1 cellular context compared by ENCODE assay signal in the genomic region with DNA sequence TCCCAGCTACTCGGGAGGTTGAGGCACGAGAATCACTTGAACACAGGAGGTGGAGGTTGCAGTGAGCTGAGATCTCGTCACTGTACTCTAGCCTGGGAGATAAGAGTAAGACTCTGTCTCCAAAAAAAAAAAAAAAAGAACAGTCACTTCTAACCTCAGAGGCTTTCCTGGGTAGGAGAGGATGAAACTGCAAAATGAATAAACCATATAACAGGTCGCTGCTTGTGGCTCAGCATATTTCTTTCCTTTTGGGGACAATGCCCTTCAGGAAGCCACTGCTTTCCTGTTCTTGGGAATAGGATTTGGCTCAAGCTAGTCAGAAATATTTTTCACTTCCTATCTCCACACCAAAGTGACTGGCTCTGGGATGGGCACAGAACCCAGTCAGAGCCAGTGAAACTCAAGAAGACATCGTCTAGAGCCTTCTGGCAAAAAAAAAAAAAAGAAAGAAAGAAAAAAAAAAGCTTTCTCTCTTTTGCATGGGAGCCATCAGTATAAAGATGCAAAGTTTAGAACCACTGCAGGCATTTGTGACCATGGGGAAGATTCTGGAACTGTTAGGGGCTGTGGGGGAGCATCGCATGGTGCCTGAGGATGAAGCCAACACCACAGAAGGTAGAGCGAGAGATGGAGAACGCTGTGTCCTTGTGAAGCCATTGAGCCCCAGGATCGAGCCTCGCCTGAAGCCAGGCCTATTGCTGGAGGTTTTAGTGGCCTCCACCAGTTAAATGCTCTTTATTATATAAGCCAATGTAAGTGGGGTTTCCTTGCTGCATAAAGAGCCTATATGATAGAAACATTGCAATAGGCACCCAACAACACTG.
TF ChIP-seq lines count a peak whose summit lies in the region.

No MANE protein-coding gene starts in this region.

TF ChIP-seq in K562, 482 proteins besides CTCF, POLR2A, EP300 and RAD21 (continued from another document and continues in another):
- TF ChIP-seq ZNF316 (IDR thresholded peaks at IDR 0.05) (peak; percentile 87), ZNF764 (CRISPR knock-in tag; IDR thresholded peaks at IDR 0.05; ENCODE audit: low read depth) (no peak), TRIM24 (IDR thresholded peaks at IDR 0.05) (no peak), PCBP2 (IDR thresholded peaks at IDR 0.05; ENCODE audit: low read depth, low read length, poor library complexity, severe bottlenecking) (no peak), CBFA2T3 (IDR thresholded peaks at IDR 0.05) (peak; percentile 41; the same call in 1 of the 2 replicates), TCF7L2 (IDR thresholded peaks at IDR 0.05; ENCODE audit: low read depth, low read length) (no peak), ZFPM2 (CRISPR knock-in tag; IDR thresholded peaks at IDR 0.05) (no peak), ARID1B (IDR thresholded peaks at IDR 0.05) (0 out of 2 replicates have a peak, but pooled peaks have one; percentile 31), LCOR (CRISPR knock-in tag; IDR thresholded peaks at IDR 0.05) (no peak), ETV6 (IDR thresholded peaks at IDR 0.05; ENCODE audit: borderline replicate concordance in 1 of 2, low read depth in 2 of 2, low read length in 1 of 2) (no peak), ETV6 (CRISPR knock-in tag; IDR thresholded peaks at IDR 0.05; ENCODE audit: borderline replicate concordance) (no peak), TEAD2 (tag; IDR thresholded peaks at IDR 0.05) (no peak), STAT5A (IDR thresholded peaks at IDR 0.05; ENCODE audit: borderline replicate concordance, low read length) (no peak), ZNF830 (CRISPR knock-in tag; IDR thresholded peaks at IDR 0.05) (no peak), BCOR (IDR thresholded peaks at IDR 0.05) (0 out of 2 replicates have a peak, but pooled peaks have one; percentile 11), MTA1 (IDR thresholded peaks at IDR 0.05; ENCODE audit: borderline replicate concordance) (0 out of 2 replicates have a peak, but pooled peaks have one; percentile 16), ZNF140 (CRISPR knock-in tag; IDR thresholded peaks at IDR 0.05) (no peak), DMBX1 (CRISPR knock-in tag; IDR thresholded peaks at IDR 0.05; ENCODE audit: borderline replicate concordance) (no peak), KLF10 (CRISPR knock-in tag; IDR thresholded peaks at IDR 0.05) (no peak), RBM25 (IDR thresholded peaks at IDR 0.05; ENCODE audit: low read depth, low read length, severe bottlenecking) (no peak), GABPA (tag; conservative IDR thresholded peaks at IDR 0.05; ENCODE audit: low read depth) (no peak), FOXA1 (IDR thresholded peaks at IDR 0.05; ENCODE audit: borderline replicate concordance) (no peak), BRCA1 (IDR thresholded peaks at IDR 0.05) (no peak), BRCA1 (CRISPR knock-in tag; IDR thresholded peaks at IDR 0.05) (no peak), XRCC3 (IDR thresholded peaks at IDR 0.05) (no peak), ZNF224 (CRISPR knock-in tag; IDR thresholded peaks at IDR 0.05) (no peak), ATF1 (CRISPR knock-in tag; IDR thresholded peaks at IDR 0.05) (no peak), ATF1 (tag; IDR thresholded peaks at IDR 0.05) (0 out of 2 replicates have a peak, but pooled peaks have one; percentile 23), MBD2 (IDR thresholded peaks at IDR 0.05; ENCODE audit: borderline replicate concordance, low read depth) (no peak), SNRNP70 (optimal IDR thresholded peaks at IDR 0.05; ENCODE audit: low read depth, low read length) (no peak), MEIS2 (IDR thresholded peaks at IDR 0.05; ENCODE audit: partially characterized antibody) (no peak), ZNF12 (CRISPR knock-in tag; IDR thresholded peaks at IDR 0.05) (no peak), NCOA4 (IDR thresholded peaks at IDR 0.05; ENCODE audit: partially characterized antibody) (no peak), HCFC1 (IDR thresholded peaks at IDR 0.05; ENCODE audit: low read depth, low read length) (no peak), MYBL2 (IDR thresholded peaks at IDR 0.05; ENCODE audit: low read depth) (no peak), MYBL2 (CRISPR knock-in tag; IDR thresholded peaks at IDR 0.05; ENCODE audit: borderline replicate concordance) (no peak), SRSF3 (IDR thresholded peaks at IDR 0.05; ENCODE audit: insufficient read depth, low read length) (no peak), PHF20 (IDR thresholded peaks at IDR 0.05; ENCODE audit: partially characterized antibody) (no peak), SETDB1 (IDR thresholded peaks at IDR 0.05; ENCODE audit: low read length) (no peak), RBM39 (optimal IDR thresholded peaks at IDR 0.05; ENCODE audit: low read depth, low read length) (no peak), EP400 (IDR thresholded peaks at IDR 0.05) (no peak), HMGN3 (IDR thresholded peaks at IDR 0.05; ENCODE audit: borderline replicate concordance, extremely low read depth, insufficient read length, low read depth, low read length) (no peak), TAL1 (IDR thresholded peaks at IDR 0.05) (no peak), ZFP30 (CRISPR knock-in tag; IDR thresholded peaks at IDR 0.05; ENCODE audit: borderline replicate concordance) (no peak), SMARCA4 (IDR thresholded peaks at IDR 0.05) (peak; percentile 51; the same call in 1 of the 2 replicates), PHF8 (IDR thresholded peaks at IDR 0.05; ENCODE audit: borderline replicate concordance, low read length) (no peak), ZNF274 (IDR thresholded peaks at IDR 0.05; ENCODE audit: borderline replicate concordance, low read depth, low read length) (no peak), PURB (CRISPR knock-in tag; IDR thresholded peaks at IDR 0.05; ENCODE audit: low read depth) (no peak), SREBF1 (IDR thresholded peaks at IDR 0.05; ENCODE audit: borderline replicate concordance, low read depth, low read length) (no peak), DPF2 (IDR thresholded peaks at IDR 0.05) (peak; percentile 55; the same call in 1 of the 2 replicates), MCM3 (IDR thresholded peaks at IDR 0.05) (no peak)
- TF ChIP-seq, protein P1, sequence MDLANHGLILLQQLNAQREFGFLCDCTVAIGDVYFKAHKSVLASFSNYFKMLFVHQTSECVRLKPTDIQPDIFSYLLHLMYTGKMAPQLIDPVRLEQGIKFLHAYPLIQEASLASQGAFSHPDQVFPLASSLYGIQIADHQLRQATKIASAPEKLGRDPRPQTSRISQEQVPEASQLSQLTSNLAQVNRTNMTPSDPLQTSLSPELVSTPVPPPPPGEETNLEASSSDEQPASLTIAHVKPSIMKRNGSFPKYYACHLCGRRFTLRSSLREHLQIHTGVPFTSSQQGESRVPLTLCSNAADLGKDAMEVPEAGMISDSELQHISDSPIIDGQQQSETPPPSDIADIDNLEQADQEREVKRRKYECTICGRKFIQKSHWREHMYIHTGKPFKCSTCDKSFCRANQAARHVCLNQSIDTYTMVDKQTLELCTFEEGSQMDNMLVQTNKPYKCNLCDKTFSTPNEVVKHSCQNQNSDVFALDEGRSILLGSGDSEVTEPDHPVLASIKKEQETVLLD (IDR thresholded peaks at IDR 0.05), result no peak
- TF ChIP-seq, protein P2, sequence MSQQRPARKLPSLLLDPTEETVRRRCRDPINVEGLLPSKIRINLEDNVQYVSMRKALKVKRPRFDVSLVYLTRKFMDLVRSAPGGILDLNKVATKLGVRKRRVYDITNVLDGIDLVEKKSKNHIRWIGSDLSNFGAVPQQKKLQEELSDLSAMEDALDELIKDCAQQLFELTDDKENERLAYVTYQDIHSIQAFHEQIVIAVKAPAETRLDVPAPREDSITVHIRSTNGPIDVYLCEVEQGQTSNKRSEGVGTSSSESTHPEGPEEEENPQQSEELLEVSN (IDR thresholded peaks at IDR 0.05; ENCODE audit: borderline replicate concordance in 1 of 2, extremely low read depth in 1 of 2, insufficient read depth in 1 of 2, insufficient read length in 1 of 2, low read depth in 1 of 2, low read length in 1 of 2, poor library complexity in 1 of 2, severe bottlenecking in 1 of 2), result no peak
- TF ChIP-seq, protein P3, sequence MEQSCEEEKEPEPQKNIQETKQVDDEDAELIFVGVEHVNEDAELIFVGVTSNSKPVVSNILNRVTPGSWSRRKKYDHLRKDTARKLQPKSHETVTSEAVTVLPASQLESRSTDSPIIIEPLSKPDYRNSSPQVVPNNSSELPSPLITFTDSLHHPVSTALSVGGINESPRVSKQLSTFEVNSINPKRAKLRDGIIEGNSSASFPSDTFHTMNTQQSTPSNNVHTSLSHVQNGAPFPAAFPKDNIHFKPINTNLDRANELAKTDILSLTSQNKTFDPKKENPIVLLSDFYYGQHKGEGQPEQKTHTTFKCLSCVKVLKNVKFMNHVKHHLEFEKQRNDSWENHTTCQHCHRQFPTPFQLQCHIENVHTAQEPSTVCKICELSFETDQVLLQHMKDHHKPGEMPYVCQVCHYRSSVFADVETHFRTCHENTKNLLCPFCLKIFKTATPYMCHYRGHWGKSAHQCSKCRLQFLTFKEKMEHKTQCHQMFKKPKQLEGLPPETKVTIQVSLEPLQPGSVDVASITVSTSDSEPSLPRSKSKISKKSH (CRISPR knock-in tag; IDR thresholded peaks at IDR 0.05), result no peak
- TF ChIP-seq, protein P4, sequence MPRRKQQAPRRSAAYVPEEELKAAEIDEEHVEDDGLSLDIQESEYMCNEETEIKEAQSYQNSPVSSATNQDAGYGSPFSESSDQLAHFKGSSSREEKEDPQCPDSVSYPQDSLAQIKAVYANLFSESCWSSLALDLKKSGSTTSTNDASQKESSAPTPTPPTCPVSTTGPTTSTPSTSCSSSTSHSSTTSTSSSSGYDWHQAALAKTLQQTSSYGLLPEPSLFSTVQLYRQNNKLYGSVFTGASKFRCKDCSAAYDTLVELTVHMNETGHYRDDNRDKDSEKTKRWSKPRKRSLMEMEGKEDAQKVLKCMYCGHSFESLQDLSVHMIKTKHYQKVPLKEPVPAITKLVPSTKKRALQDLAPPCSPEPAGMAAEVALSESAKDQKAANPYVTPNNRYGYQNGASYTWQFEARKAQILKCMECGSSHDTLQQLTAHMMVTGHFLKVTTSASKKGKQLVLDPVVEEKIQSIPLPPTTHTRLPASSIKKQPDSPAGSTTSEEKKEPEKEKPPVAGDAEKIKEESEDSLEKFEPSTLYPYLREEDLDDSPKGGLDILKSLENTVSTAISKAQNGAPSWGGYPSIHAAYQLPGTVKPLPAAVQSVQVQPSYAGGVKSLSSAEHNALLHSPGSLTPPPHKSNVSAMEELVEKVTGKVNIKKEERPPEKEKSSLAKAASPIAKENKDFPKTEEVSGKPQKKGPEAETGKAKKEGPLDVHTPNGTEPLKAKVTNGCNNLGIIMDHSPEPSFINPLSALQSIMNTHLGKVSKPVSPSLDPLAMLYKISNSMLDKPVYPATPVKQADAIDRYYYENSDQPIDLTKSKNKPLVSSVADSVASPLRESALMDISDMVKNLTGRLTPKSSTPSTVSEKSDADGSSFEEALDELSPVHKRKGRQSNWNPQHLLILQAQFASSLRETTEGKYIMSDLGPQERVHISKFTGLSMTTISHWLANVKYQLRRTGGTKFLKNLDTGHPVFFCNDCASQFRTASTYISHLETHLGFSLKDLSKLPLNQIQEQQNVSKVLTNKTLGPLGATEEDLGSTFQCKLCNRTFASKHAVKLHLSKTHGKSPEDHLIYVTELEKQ (CRISPR knock-in tag; IDR thresholded peaks at IDR 0.05), result no peak
- TF ChIP-seq, protein P5, sequence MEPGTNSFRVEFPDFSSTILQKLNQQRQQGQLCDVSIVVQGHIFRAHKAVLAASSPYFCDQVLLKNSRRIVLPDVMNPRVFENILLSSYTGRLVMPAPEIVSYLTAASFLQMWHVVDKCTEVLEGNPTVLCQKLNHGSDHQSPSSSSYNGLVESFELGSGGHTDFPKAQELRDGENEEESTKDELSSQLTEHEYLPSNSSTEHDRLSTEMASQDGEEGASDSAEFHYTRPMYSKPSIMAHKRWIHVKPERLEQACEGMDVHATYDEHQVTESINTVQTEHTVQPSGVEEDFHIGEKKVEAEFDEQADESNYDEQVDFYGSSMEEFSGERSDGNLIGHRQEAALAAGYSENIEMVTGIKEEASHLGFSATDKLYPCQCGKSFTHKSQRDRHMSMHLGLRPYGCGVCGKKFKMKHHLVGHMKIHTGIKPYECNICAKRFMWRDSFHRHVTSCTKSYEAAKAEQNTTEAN (CRISPR knock-in tag; IDR thresholded peaks at IDR 0.05), result no peak
- TF ChIP-seq, protein P6, sequence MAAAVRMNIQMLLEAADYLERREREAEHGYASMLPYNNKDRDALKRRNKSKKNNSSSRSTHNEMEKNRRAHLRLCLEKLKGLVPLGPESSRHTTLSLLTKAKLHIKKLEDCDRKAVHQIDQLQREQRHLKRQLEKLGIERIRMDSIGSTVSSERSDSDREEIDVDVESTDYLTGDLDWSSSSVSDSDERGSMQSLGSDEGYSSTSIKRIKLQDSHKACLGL (CRISPR knock-in tag; IDR thresholded peaks at IDR 0.05; ENCODE audit: borderline replicate concordance, poor library complexity, severe bottlenecking), result no peak
- TF ChIP-seq, protein P7, sequence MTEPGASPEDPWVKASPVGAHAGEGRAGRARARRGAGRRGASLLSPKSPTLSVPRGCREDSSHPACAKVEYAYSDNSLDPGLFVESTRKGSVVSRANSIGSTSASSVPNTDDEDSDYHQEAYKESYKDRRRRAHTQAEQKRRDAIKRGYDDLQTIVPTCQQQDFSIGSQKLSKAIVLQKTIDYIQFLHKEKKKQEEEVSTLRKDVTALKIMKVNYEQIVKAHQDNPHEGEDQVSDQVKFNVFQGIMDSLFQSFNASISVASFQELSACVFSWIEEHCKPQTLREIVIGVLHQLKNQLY (CRISPR knock-in tag; conservative IDR thresholded peaks at IDR 0.05), result no peak
- TF ChIP-seq, protein P8, sequence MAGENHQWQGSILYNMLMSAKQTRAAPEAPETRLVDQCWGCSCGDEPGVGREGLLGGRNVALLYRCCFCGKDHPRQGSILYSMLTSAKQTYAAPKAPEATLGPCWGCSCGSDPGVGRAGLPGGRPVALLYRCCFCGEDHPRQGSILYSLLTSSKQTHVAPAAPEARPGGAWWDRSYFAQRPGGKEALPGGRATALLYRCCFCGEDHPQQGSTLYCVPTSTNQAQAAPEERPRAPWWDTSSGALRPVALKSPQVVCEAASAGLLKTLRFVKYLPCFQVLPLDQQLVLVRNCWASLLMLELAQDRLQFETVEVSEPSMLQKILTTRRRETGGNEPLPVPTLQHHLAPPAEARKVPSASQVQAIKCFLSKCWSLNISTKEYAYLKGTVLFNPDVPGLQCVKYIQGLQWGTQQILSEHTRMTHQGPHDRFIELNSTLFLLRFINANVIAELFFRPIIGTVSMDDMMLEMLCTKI (IDR thresholded peaks at IDR 0.05; ENCODE audit: partially characterized antibody), result no peak
- TF ChIP-seq, protein P9, sequence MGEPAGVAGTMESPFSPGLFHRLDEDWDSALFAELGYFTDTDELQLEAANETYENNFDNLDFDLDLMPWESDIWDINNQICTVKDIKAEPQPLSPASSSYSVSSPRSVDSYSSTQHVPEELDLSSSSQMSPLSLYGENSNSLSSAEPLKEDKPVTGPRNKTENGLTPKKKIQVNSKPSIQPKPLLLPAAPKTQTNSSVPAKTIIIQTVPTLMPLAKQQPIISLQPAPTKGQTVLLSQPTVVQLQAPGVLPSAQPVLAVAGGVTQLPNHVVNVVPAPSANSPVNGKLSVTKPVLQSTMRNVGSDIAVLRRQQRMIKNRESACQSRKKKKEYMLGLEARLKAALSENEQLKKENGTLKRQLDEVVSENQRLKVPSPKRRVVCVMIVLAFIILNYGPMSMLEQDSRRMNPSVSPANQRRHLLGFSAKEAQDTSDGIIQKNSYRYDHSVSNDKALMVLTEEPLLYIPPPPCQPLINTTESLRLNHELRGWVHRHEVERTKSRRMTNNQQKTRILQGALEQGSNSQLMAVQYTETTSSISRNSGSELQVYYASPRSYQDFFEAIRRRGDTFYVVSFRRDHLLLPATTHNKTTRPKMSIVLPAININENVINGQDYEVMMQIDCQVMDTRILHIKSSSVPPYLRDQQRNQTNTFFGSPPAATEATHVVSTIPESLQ (CRISPR knock-in tag; IDR thresholded peaks at IDR 0.05), result no peak
- TF ChIP-seq, protein P10, sequence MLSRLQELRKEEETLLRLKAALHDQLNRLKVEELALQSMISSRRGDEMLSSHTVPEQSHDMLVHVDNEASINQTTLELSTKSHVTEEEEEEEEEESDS (CRISPR knock-in tag; IDR thresholded peaks at IDR 0.05), result no peak
